In genomic region chr1:43980255-43981134, GRCh38 we compare ENCODE assay signal across 8 cellular contexts. TPM values are rescaled to one million over a fixed set of nuclear protein-coding genes. Genes with fewer than 3 reads are reported as not detected.
A peak's percentile ranks its signal among the peaks of the same experiment; 100 is the strongest.
DNase-seq lines count a peak whose midpoint lies in the region; ATAC-seq and TF ChIP-seq lines count a peak whose summit lies in the region.

No MANE protein-coding gene starts in this region.

- in situ Hi-C loops in ACHN (cut with HindIII; ENCODE audit: low pct_ligation_motif_present, low pct_unique_long_range_greater_than_20kb, low sequenced_read_pairs), result no loop called here

- no peaks in the 10 kb centered on the region for H3F3A ChIP-seq in Loucy (ENCODE audit: low read depth)

- peaks cover 8% of the 10 kb centered on the region for H3K36me3 Mint-ChIP-seq in central memory CD8-positive, alpha-beta T cell (ENCODE audit: insufficient read depth)
- H3K36me3 Mint-ChIP-seq in naive thymus-derived CD8-positive, alpha-beta T cell, result peaks cover 0 to 28% (median 11%) of the 10 kb centered on the region in 3 donors

- H3K9me3 ChIP-seq in Loucy (ENCODE audit: insufficient read depth, low read depth, low read length), result no peaks in the 10 kb centered on the region

- H3K9me3 Mint-ChIP-seq in central memory CD8-positive, alpha-beta T cell, result no peaks in the 10 kb centered on the region
- no peaks in the 10 kb centered on the region for H3K9me3 Mint-ChIP-seq in naive thymus-derived CD8-positive, alpha-beta T cell

- peaks cover 40% of the 10 kb centered on the region for H3K79me2 ChIP-seq in Loucy (ENCODE audit: insufficient read depth, low read length)

- no peaks in the 10 kb centered on the region for H3K27me3 ChIP-seq in BJ (ENCODE audit: control insufficient read depth, insufficient read depth, low read length)
- H3K27me3 ChIP-seq in Loucy (ENCODE audit: insufficient read depth, low read length, poor library complexity, severe bottlenecking), result no peaks in the 10 kb centered on the region

- no peak overlapping the region for H2AFZ ChIP-seq in Loucy (ENCODE audit: low read length)

- CTCF ChIA-PET in BJ (lab: Yijun Ruan, JAX), result interaction anchor here (0.7 to 1.3 kb wide), 2 partner anchors 9 to 45 kb away, joined by 3 read pairs; no protein-coding TSS in a partner anchor

- no peak for ATAC-seq in central memory CD8-positive, alpha-beta T cell (replicated peaks; ENCODE audit: extremely low read depth, poor library complexity, severe bottlenecking)
- ATAC-seq in naive thymus-derived CD8-positive, alpha-beta T cell, result no peak
- ATAC-seq in GM19452 (IDR thresholded peaks at IDR 0.05; ENCODE audit: unreplicated experiment), result no peak

- H3K27me3 Mint-ChIP-seq in central memory CD8-positive, alpha-beta T cell, result no peaks in the 10 kb centered on the region
- H3K27me3 Mint-ChIP-seq in naive thymus-derived CD8-positive, alpha-beta T cell, result peaks cover 3 to 19% (median 11%) of the 10 kb centered on the region in 5 donors

- H3K9ac ChIP-seq in Loucy (ENCODE audit: low read depth, low read length, poor library complexity, severe bottlenecking), result peak overlapping the region; percentile 81

- POLR2A ChIA-PET in BJ (lab: Charles Lee), result no interaction called here
- POLR2A ChIA-PET in naive thymus-derived CD8-positive, alpha-beta T cell (lab: Charles Lee), result interaction anchor here (0.5 kb wide), 1 partner anchor 50 kb away, joined by 4 read pairs; no protein-coding TSS in a partner anchor

- H3K4me3 Mint-ChIP-seq in central memory CD8-positive, alpha-beta T cell, result peak overlapping the region; percentile 81
- peak overlapping the region; percentile 74 to 91 (median 85) for H3K4me3 Mint-ChIP-seq in naive thymus-derived CD8-positive, alpha-beta T cell

- H3K27ac Mint-ChIP-seq in central memory CD8-positive, alpha-beta T cell (ENCODE audit: low read depth), result peak overlapping the region; percentile 12
- peak overlapping the region in 3 of 10 donors; percentile 6 to 53 (median 7) for H3K27ac Mint-ChIP-seq in naive thymus-derived CD8-positive, alpha-beta T cell

- H4K20me1 ChIP-seq in Loucy (ENCODE audit: insufficient read depth, low read length, poor library complexity, severe bottlenecking), result peaks cover 31% of the 10 kb centered on the region

- H3K4me2 ChIP-seq in Loucy (ENCODE audit: low read depth, low read length, poor library complexity, severe bottlenecking), result peak overlapping the region; percentile 70

- peaks cover 27% of the 10 kb centered on the region for H3K4me1 Mint-ChIP-seq in central memory CD8-positive, alpha-beta T cell
- peaks cover 30 to 46% (median 40%) of the 10 kb centered on the region in 4 donors for H3K4me1 Mint-ChIP-seq in naive thymus-derived CD8-positive, alpha-beta T cell

- H3K4me3 ChIP-seq in BJ (ENCODE audit: low read depth, low read length) (peak overlapping the region; percentile 68), Loucy (ENCODE audit: low read length, poor library complexity, severe bottlenecking) (peak overlapping the region; percentile 74)

- H3K9me2 ChIP-seq in Loucy (replicated peaks; ENCODE audit: low read depth, low read length), result no peaks in the 10 kb centered on the region

- no peak for DNase-seq in BJ (ENCODE audit: low read depth)
- no peak for DNase-seq in central memory CD8-positive, alpha-beta T cell (ENCODE audit: low spot score in 2 of 2)
- DNase-seq in naive thymus-derived CD8-positive, alpha-beta T cell, result no peak
- no peak for DNase-seq in HuH-7 (ENCODE audit: low spot score)
- no peak for DNase-seq in activated CD4-positive, CD25-positive, alpha-beta regulatory T cell treated with anti-CD3 and anti-CD28 coated beads, Interleukin-2, amount 50 U/mL, for 72 hours
- no peak for DNase-seq in ACHN

- peaks cover 45% of the 10 kb centered on the region for H3K4me1 ChIP-seq in Loucy (ENCODE audit: insufficient read depth, low read length, poor library complexity, severe bottlenecking)

- peaks cover 20% of the 10 kb centered on the region for H3K36me3 ChIP-seq in BJ (ENCODE audit: control insufficient read depth, insufficient read depth, low read length)
- no peaks in the 10 kb centered on the region; the same call in 1 of the 2 replicates for H3K36me3 ChIP-seq in Loucy (ENCODE audit: insufficient read depth, low read length)

- TF ChIP-seq CTCF in BJ (IDR thresholded peaks at IDR 0.05; ENCODE audit: insufficient read depth, low read depth, low read length) (no peak), Loucy (conservative IDR thresholded peaks at IDR 0.05; ENCODE audit: low read length) (no peak)

RNA-seq across cellular contexts. Expression of gene B4GALT2, which starts 1.5 kb away (rescaled TPM):
- 60.2 and 82.2 TPM in 2 replicates for polyA plus RNA-seq in BJ (2011; rRNA removed)
- polyA minus RNA-seq in BJ (2011; rRNA and poly(A)+ RNA removed), result 53.3 and 71.8 TPM in 2 replicates
- total RNA-seq in naive thymus-derived CD8-positive, alpha-beta T cell, result under 1 TPM; 0.38 to 0.83 TPM
- polyA plus RNA-seq in naive thymus-derived CD8-positive, alpha-beta T cell, result under 1 TPM in 2 of 3 donors, not detected in 1; 0.11 to 0.25 TPM

RNA-seq across cellular contexts. Expression of gene ATP6V0B, which starts 5.7 kb away (rescaled TPM):
- 135 and 186 TPM in 2 replicates for polyA plus RNA-seq in BJ (2011; rRNA removed)
- polyA minus RNA-seq in BJ (2011; rRNA and poly(A)+ RNA removed), result 53.8 and 80.8 TPM in 2 replicates
- 10 to 100 TPM; 55.8 to 59.6 TPM for total RNA-seq in naive thymus-derived CD8-positive, alpha-beta T cell
- polyA plus RNA-seq in naive thymus-derived CD8-positive, alpha-beta T cell, result 100 to 1,000 TPM; 149 to 213 (median 166) TPM

RNA-seq across cellular contexts. Expression of gene DPH2, which starts 10.7 kb away (rescaled TPM):
- polyA plus RNA-seq in BJ (2011; rRNA removed), result 20.9 and 35.3 TPM in 2 replicates
- 23.8 and 42.8 TPM in 2 replicates for polyA minus RNA-seq in BJ (2011; rRNA and poly(A)+ RNA removed)
- 10 to 100 TPM; 34.5 to 37.7 TPM for total RNA-seq in naive thymus-derived CD8-positive, alpha-beta T cell
- 10 to 100 TPM; 30.2 to 40.4 (median 35.7) TPM for polyA plus RNA-seq in naive thymus-derived CD8-positive, alpha-beta T cell

RNA-seq across cellular contexts. Expression of gene CCDC24, which starts 10.9 kb away (rescaled TPM):
- polyA plus RNA-seq in BJ (2011; rRNA removed), result 0.98 and 2.0 TPM in 2 replicates
- polyA minus RNA-seq in BJ (2011; rRNA and poly(A)+ RNA removed), result 0.66 and 0.77 TPM in 2 replicates
- 1 to 10 TPM; 1.9 to 2.5 TPM for total RNA-seq in naive thymus-derived CD8-positive, alpha-beta T cell
- polyA plus RNA-seq in naive thymus-derived CD8-positive, alpha-beta T cell, result under 1 TPM in 2 of 3 donors, not detected in 1; 0.29 to 0.61 TPM

RNA-seq across cellular contexts. Expression of gene IPO13, which starts 33.7 kb away (rescaled TPM):
- polyA plus RNA-seq in BJ (2011; rRNA removed), result 13.4 and 24.8 TPM in 2 replicates
- polyA minus RNA-seq in BJ (2011; rRNA and poly(A)+ RNA removed), result 31.0 and 37.8 TPM in 2 replicates
- total RNA-seq in naive thymus-derived CD8-positive, alpha-beta T cell, result 10 to 100 TPM; 20.5 to 24.1 TPM
- polyA plus RNA-seq in naive thymus-derived CD8-positive, alpha-beta T cell, result 10 to 100 TPM; 13.8 to 14.5 (median 14.4) TPM

Comparison
In these comparisons a context has a peak if more than half of its experiments do, and no peak if none do; other contexts are left out.
1. RNA of gene B4GALT2, which starts 1.5 kb away (polyA plus RNA-seq): 60.2 to 82.2 TPM in BJ; 0.11 to 0.25 TPM in naive thymus-derived CD8-positive, alpha-beta T cell; every median in the first group is over 10 times any median in the second.